In the genomic region with DNA sequence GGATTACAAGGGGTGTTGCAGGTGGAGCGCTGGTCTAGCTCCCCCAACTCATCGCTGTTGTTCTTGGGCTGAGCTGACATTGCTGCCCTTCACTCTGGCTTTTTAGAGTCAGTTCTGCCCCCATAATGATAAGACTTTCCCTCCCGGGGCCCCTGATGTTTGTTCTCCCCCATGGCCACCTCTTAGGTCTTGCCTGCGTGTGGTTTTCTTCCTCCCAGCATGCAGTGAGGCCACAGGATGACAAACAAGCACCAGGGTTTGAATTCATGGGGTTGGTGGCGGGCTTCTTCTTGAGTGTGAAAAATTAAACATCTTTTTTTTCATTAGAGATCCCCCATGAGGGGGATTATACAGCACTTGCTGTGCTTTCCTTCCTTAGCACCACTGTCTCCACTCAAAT, we compare ENCODE assay signal across 26 cellular contexts.
A peak's percentile ranks its signal among the peaks of the same experiment; 100 is the strongest.
DNase-seq lines count a peak whose midpoint lies in the region; ATAC-seq and TF ChIP-seq lines count a peak whose summit lies in the region.
"Had no signal": no experiment of that assay in that cellular context is flagged by ENCODE, and none has a peak within 500 bp of the region (broad histone marks: within the 10 kb centered on the region; RNA-seq: fewer than 3 reads in every experiment).

No MANE protein-coding gene starts in this region.

- H3K27me3 ChIP-seq in Peyer's patch (no peaks in the 10 kb centered on the region), spleen (replicated peaks in 1 of 7) (peaks cover 0 to 31% (median under 1%) of the 10 kb centered on the region in 7 donors)
- H3K27me3 ChIP-seq: testis had no signal

- H3K9me3 ChIP-seq in Peyer's patch (no peaks in the 10 kb centered on the region), spleen (no peaks in the 10 kb centered on the region)
- H3K9me3 ChIP-seq: A549, heart right ventricle, mucosa of descending colon, testis had no signal

- peak overlapping the region; percentile 46 for H3K27ac Mint-ChIP-seq in activated T-cell treated with anti-CD3 and anti-CD28 coated beads, Interleukin-2, amount 50 U/mL, for 72 hours
- peak overlapping the region; percentile 95 to 97 for H3K27ac Mint-ChIP-seq in effector memory CD8-positive, alpha-beta T cell

- H3K4me1 ChIP-seq in Peyer's patch (peaks cover 0 to 29% (median 6%) of the 10 kb centered on the region in 4 donors), spleen (peaks cover 23 to 92% (median 44%) of the 10 kb centered on the region in 6 donors)

- WGBS in spleen, 5 donors = 77 to 86% (median 78%) methylated on average over 5 of the region's 5 CpGs

- TF ChIP-seq CTCF in Peyer's patch (IDR thresholded peaks at IDR 0.05) (no peak), spleen (IDR thresholded peaks at IDR 0.05 in 8 of 11, conservative IDR thresholded peaks at IDR 0.05 in 3 of 11) (no peak)

- no peak overlapping the region for H3K4me3 Mint-ChIP-seq in activated T-cell treated with anti-CD3 and anti-CD28 coated beads, Interleukin-2, amount 50 U/mL, for 72 hours
- peak overlapping the region; percentile 79 to 87 for H3K4me3 Mint-ChIP-seq in effector memory CD8-positive, alpha-beta T cell

- H3K9me3 Mint-ChIP-seq in activated T-cell treated with anti-CD3 and anti-CD28 coated beads, Interleukin-2, amount 50 U/mL, for 72 hours = no peaks in the 10 kb centered on the region
- H3K9me3 Mint-ChIP-seq in effector memory CD8-positive, alpha-beta T cell = no peaks in the 10 kb centered on the region

- no peaks in the 10 kb centered on the region for H3K36me3 Mint-ChIP-seq in activated T-cell treated with anti-CD3 and anti-CD28 coated beads, Interleukin-2, amount 50 U/mL, for 72 hours (ENCODE audit: insufficient read depth in 2 of 2)
- H3K36me3 Mint-ChIP-seq in effector memory CD8-positive, alpha-beta T cell (ENCODE audit: insufficient read depth) = peaks cover 15% of the 10 kb centered on the region

- intact Hi-C loops in spleen (cut with DNase I; ENCODE audit: low total_unique reads) = no loop called here

- H3K27me3 Mint-ChIP-seq in activated T-cell treated with anti-CD3 and anti-CD28 coated beads, Interleukin-2, amount 50 U/mL, for 72 hours (ENCODE audit: low read depth) = peaks cover 22% of the 10 kb centered on the region
- no peaks in the 10 kb centered on the region for H3K27me3 Mint-ChIP-seq in effector memory CD8-positive, alpha-beta T cell

- TF ChIP-seq POLR2A in Peyer's patch (IDR thresholded peaks at IDR 0.05) (no peak), spleen (IDR thresholded peaks at IDR 0.05) (no peak)

- DNase-seq in activated T-cell treated with anti-CD3 and anti-CD28 coated beads, Interleukin-2, amount 50 U/mL, for 72 hours = no peak
- DNase-seq in activated T-cell treated with anti-CD3 and anti-CD28 coated beads, Interleukin-2, amount 50 U/mL, for 48 hours = no peak
- DNase-seq in Peyer's patch (no peak), spleen (no peak), MV-4-11 (lab: John Stamatoyannopoulos, UW) (no peak), GF-D8 (lab: John Stamatoyannopoulos, UW) (no peak)
- DNase-seq in effector memory CD8-positive, alpha-beta T cell = no peak
- no peak for DNase-seq in activated CD4-positive, CD25-positive, alpha-beta regulatory T cell (lab: John Stamatoyannopoulos, UW)
- DNase-seq: activated CD4-positive, alpha-beta T cell treated with anti-CD3 and anti-CD28 coated beads, Interleukin-2, amount 50 U/mL, for 48 hours; activated effector memory CD4-positive, alpha-beta T cell treated with Interleukin-2 at 50 U/mL for 16 hours; caudate nucleus; DMS 273 treated with DMSO at 0.1 percent for 48 hours; foreskin fibroblast; heart right ventricle; IMR-90; mucosa of descending colon; NCI-H1436 treated with DMSO at 0.1 percent for 48 hours; NCI-H2107; NCI-H446 treated with DMSO at 0.1 percent for 48 hours; NCI-H774; RPMI8226; stimulated activated naive CD4-positive, alpha-beta T cell; testis had no signal

- H3K4me3 ChIP-seq in Peyer's patch (no peak overlapping the region), spleen (no peak overlapping the region)
- H3K4me3 ChIP-seq: A549, heart right ventricle, lung, mucosa of descending colon, testis had no signal

- H3K4me1 Mint-ChIP-seq in activated T-cell treated with anti-CD3 and anti-CD28 coated beads, Interleukin-2, amount 50 U/mL, for 72 hours (ENCODE audit: low read depth) = peaks cover 33% of the 10 kb centered on the region
- H3K4me1 Mint-ChIP-seq in effector memory CD8-positive, alpha-beta T cell (ENCODE audit: low read depth in 2 of 2) = peaks cover 67 to 68% of the 10 kb centered on the region in 2 donors

- no peak for ATAC-seq in activated T-cell treated with anti-CD3 and anti-CD28 coated beads, Interleukin-2, amount 50 U/mL, for 72 hours (replicated peaks in 1 of 2)
- ATAC-seq in effector memory CD8-positive, alpha-beta T cell (replicated peaks) = no peak
- ATAC-seq: A549, esophagus mucosa, heart right ventricle, mucosa of descending colon had no signal

- H3K36me3 ChIP-seq in Peyer's patch (no peaks in the 10 kb centered on the region), spleen (no peaks in the 10 kb centered on the region)
- H3K36me3 ChIP-seq: heart right ventricle had no signal

- H3K27ac ChIP-seq in Peyer's patch (peak overlapping the region in 3 of 4 donors; percentile 37 to 57 (median 40)), spleen (peak overlapping the region in 7 of 8 donors; percentile 58 to 89 (median 84))
- H3K27ac ChIP-seq: A549, testis had no signal

Comparison
In these comparisons a context has a peak if more than half of its experiments do, and no peak if none do; other contexts are left out.
1. H3K4me3 Mint-ChIP-seq: peak in effector memory CD8-positive, alpha-beta T cell (2 of 2); none in activated T-cell treated with anti-CD3 and anti-CD28 coated beads, Interleukin-2, amount 50 U/mL, for 72 hours (0 of 2).